ENCODE assay signal across 29 cellular contexts in the genomic region with DNA sequence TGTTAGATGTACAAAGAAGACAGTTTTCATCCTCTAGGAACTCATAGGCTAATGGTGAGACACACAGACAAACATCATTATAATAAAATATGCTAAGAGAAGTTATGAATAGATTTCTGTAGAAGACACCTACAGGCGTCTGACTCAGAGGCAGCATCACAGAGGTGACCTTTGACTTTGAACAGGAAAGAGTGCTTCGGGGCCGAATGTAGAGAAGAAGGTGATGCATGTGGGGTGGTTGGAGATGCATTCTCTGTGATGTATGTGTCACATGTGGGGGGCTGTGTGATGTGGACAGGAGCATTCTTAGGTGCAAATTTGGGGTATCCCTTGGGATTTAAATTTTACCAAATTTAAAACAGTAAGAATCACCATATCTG. TPM values are rescaled to one million over a fixed set of nuclear protein-coding genes. Genes with fewer than 3 reads are reported as not detected.
DNase-seq lines count a peak whose midpoint lies in the region; ATAC-seq, FAIRE-seq and TF ChIP-seq lines count a peak whose summit lies in the region.
"Had no signal": no experiment of that assay in that cellular context is flagged by ENCODE, and none has a peak within 500 bp of the region (broad histone marks: within the 10 kb centered on the region; RNA-seq: fewer than 3 reads in every experiment).

No MANE protein-coding gene starts in this region.

- no peak overlapping the region for H3K4me3 Mint-ChIP-seq in activated CD4-positive, alpha-beta memory T cell treated with anti-CD3 and anti-CD28 coated beads for 36 hours
- no peak overlapping the region for H3K4me3 Mint-ChIP-seq in activated CD4-positive, alpha-beta memory T cell treated with anti-CD3 and anti-CD28 coated beads, Interleukin-2, amount 10 ng/mL, durations not matched to agents 7 days and 5 days
- H3K4me3 Mint-ChIP-seq in WTC11, result peak overlapping the region; percentile 10; the same call in 1 of the 2 replicates

- H3K36me3 Mint-ChIP-seq in activated CD4-positive, alpha-beta memory T cell treated with anti-CD3 and anti-CD28 coated beads for 36 hours, result no peaks in the 10 kb centered on the region
- H3K36me3 Mint-ChIP-seq in activated CD4-positive, alpha-beta memory T cell treated with anti-CD3 and anti-CD28 coated beads, Interleukin-2, amount 10 ng/mL, durations not matched to agents 7 days and 5 days (ENCODE audit: low read depth), result no peaks in the 10 kb centered on the region
- no peaks in the 10 kb centered on the region; the same call in 1 of the 2 replicates for H3K36me3 Mint-ChIP-seq in WTC11

- CTCF ChIA-PET in activated CD4-positive, alpha-beta memory T cell treated with anti-CD3 and anti-CD28 coated beads for 36 hours (lab: Charles Lee), result interaction anchor here (1.3 kb wide), 1 partner anchor 76 kb away, joined by 3 read pairs; no protein-coding TSS in a partner anchor
- CTCF ChIA-PET in activated CD4-positive, alpha-beta memory T cell treated with anti-CD3 and anti-CD28 coated beads, Interleukin-2, amount 10 ng/mL, durations not matched to agents 7 days and 5 days (lab: Charles Lee), result no interaction called here
- CTCF ChIA-PET in WTC11 (lab: Charles Lee), result interaction anchor here (1.1 to 1.9 kb wide), 2 partner anchors 13 to 76 kb away, joined by 3 to 6 read pairs; no protein-coding TSS in a partner anchor

- H3K27me3 Mint-ChIP-seq in activated CD4-positive, alpha-beta memory T cell treated with anti-CD3 and anti-CD28 coated beads for 36 hours, result peaks cover 2% of the 10 kb centered on the region
- no peaks in the 10 kb centered on the region for H3K27me3 Mint-ChIP-seq in activated CD4-positive, alpha-beta memory T cell treated with anti-CD3 and anti-CD28 coated beads, Interleukin-2, amount 10 ng/mL, durations not matched to agents 7 days and 5 days
- H3K27me3 Mint-ChIP-seq in WTC11 (ENCODE audit: low read depth), result no peaks in the 10 kb centered on the region; the same call in 1 of the 2 replicates

- intact Hi-C loops in activated CD4-positive, alpha-beta memory T cell treated with anti-CD3 and anti-CD28 coated beads for 36 hours (cut with micrococcal nuclease), result no loop called here
- intact Hi-C loops in body of pancreas (cut with DNase I), result no loop called here

- H3K27ac ChIP-seq in body of pancreas, result no peak overlapping the region
- H3K27ac ChIP-seq: esophagus muscularis mucosa, hepatocyte, KMS-11, upper lobe of left lung had no signal

- no peaks in the 10 kb centered on the region for H3K36me3 ChIP-seq in body of pancreas (replicated peaks in 1 of 2; ENCODE audit: insufficient read depth in 1 of 2, low read depth in 2 of 2)
- H3K36me3 ChIP-seq: BE2C, esophagus muscularis mucosa, upper lobe of left lung had no signal

- POLR2A ChIA-PET in activated CD4-positive, alpha-beta memory T cell treated with anti-CD3 and anti-CD28 coated beads for 36 hours (lab: Charles Lee), result interaction anchor here (0.7 kb wide), 1 partner anchor 8 kb away, joined by 3 read pairs; no protein-coding TSS in a partner anchor
- POLR2A ChIA-PET in activated CD4-positive, alpha-beta memory T cell treated with anti-CD3 and anti-CD28 coated beads, Interleukin-2, amount 10 ng/mL, durations not matched to agents 7 days and 5 days (lab: Charles Lee), result interaction anchor here (1.4 kb wide), 1 partner anchor 11 kb away, joined by 4 read pairs; no protein-coding TSS in a partner anchor
- POLR2A ChIA-PET in WTC11 (lab: Charles Lee), result no interaction called here

- no peak overlapping the region for H3K4me3 ChIP-seq in body of pancreas
- H3K4me3 ChIP-seq: esophagus muscularis mucosa, hepatocyte, upper lobe of left lung had no signal

- peaks cover 5% of the 10 kb centered on the region for H3K4me1 Mint-ChIP-seq in activated CD4-positive, alpha-beta memory T cell treated with anti-CD3 and anti-CD28 coated beads for 36 hours (ENCODE audit: low read depth)
- no peaks in the 10 kb centered on the region for H3K4me1 Mint-ChIP-seq in activated CD4-positive, alpha-beta memory T cell treated with anti-CD3 and anti-CD28 coated beads, Interleukin-2, amount 10 ng/mL, durations not matched to agents 7 days and 5 days
- peaks cover 60% of the 10 kb centered on the region for H3K4me1 Mint-ChIP-seq in WTC11

- ATAC-seq in WTC11 (no peak), body of pancreas (no peak)
- ATAC-seq: left lobe of liver had no signal

- WGBS in body of pancreas, 2 donors, result 74 to 77% methylated on average over 3 of the region's 3 CpGs

- TF ChIP-seq CTCF in WTC11 (IDR thresholded peaks at IDR 0.05), result no peak
- no peak for TF ChIP-seq CTCF in body of pancreas (IDR thresholded peaks at IDR 0.05)

- H3K27me3 ChIP-seq in body of pancreas, result no peaks in the 10 kb centered on the region
- H3K27me3 ChIP-seq: BE2C, hepatocyte, upper lobe of left lung had no signal

- H3K4me1 ChIP-seq in body of pancreas, result no peaks in the 10 kb centered on the region

- H3K27ac Mint-ChIP-seq in activated CD4-positive, alpha-beta memory T cell treated with anti-CD3 and anti-CD28 coated beads for 36 hours, result no peak overlapping the region
- H3K27ac Mint-ChIP-seq in activated CD4-positive, alpha-beta memory T cell treated with anti-CD3 and anti-CD28 coated beads, Interleukin-2, amount 10 ng/mL, durations not matched to agents 7 days and 5 days, result no peak overlapping the region
- no peak overlapping the region for H3K27ac Mint-ChIP-seq in WTC11

- H3K9me3 Mint-ChIP-seq in activated CD4-positive, alpha-beta memory T cell treated with anti-CD3 and anti-CD28 coated beads for 36 hours, result no peaks in the 10 kb centered on the region
- no peaks in the 10 kb centered on the region for H3K9me3 Mint-ChIP-seq in activated CD4-positive, alpha-beta memory T cell treated with anti-CD3 and anti-CD28 coated beads, Interleukin-2, amount 10 ng/mL, durations not matched to agents 7 days and 5 days
- H3K9me3 Mint-ChIP-seq in WTC11, result no peaks in the 10 kb centered on the region

- FAIRE-seq in GM12892 (lab: Jason Lieb, UNC), result no peak
- FAIRE-seq: frontal cortex, H1 had no signal

- no peaks in the 10 kb centered on the region for H3K9me3 ChIP-seq in body of pancreas
- H3K9me3 ChIP-seq: BE2C, esophagus muscularis mucosa, upper lobe of left lung had no signal

- no peak for TF ChIP-seq POLR2A in body of pancreas (IDR thresholded peaks at IDR 0.05)
- no peak for TF ChIP-seq POLR2A in GM12892 (IDR thresholded peaks at IDR 0.05; ENCODE audit: low read depth, low read length)

- DNase-seq in activated CD4-positive, alpha-beta memory T cell treated with anti-CD3 and anti-CD28 coated beads for 36 hours, result peak; percentile 49
- no peak for DNase-seq in activated CD4-positive, alpha-beta memory T cell treated with anti-CD3 and anti-CD28 coated beads, Interleukin-2, amount 10 ng/mL, durations not matched to agents 7 days and 5 days
- DNase-seq in EL (peak; percentile 29), WTC11 (ENCODE audit: low spot score) (no peak), NCI-H2171 treated with DMSO at 0.1 percent for 48 hours (lab: John Stamatoyannopoulos, UW) (no peak), body of pancreas (no peak), GM12892 (ENCODE audit: insufficient read length) (no peak)
- DNase-seq in stimulated activated CD4-positive, alpha-beta T cell treated with anti-CD3 and anti-CD28 coated beads, Interleukin-4, amount 100 ng/mL, for 1 hour, result peak; percentile 9
- DNase-seq: activated naive CD4-positive, alpha-beta T cell treated with Interleukin-2 at 50 U/mL for 16 hours; anterior cingulate cortex; BE2C; cortex of kidney; DMS53; mesendoderm; MV-4-11; NCI-H510A; nucleus accumbens; SIG-M5; upper lobe of left lung had no signal

TF ChIP-seq in WTC11, 78 proteins besides CTCF, POLR2A, EP300 and RAD21 (continues in another document):
- TF ChIP-seq NR1H2 (CRISPR knock-in tag; IDR thresholded peaks at IDR 0.05), result no peak
- TF ChIP-seq, protein P1, sequence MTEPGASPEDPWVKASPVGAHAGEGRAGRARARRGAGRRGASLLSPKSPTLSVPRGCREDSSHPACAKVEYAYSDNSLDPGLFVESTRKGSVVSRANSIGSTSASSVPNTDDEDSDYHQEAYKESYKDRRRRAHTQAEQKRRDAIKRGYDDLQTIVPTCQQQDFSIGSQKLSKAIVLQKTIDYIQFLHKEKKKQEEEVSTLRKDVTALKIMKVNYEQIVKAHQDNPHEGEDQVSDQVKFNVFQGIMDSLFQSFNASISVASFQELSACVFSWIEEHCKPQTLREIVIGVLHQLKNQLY (CRISPR knock-in tag; IDR thresholded peaks at IDR 0.05), result no peak

RNA-seq across cellular contexts. Expression of gene GUCA1A, which starts 6.8 kb away (rescaled TPM):
- not detected for total RNA-seq in activated CD4-positive, alpha-beta memory T cell treated with anti-CD3 and anti-CD28 coated beads for 36 hours
- total RNA-seq in activated CD4-positive, alpha-beta memory T cell treated with anti-CD3 and anti-CD28 coated beads, Interleukin-2, amount 10 ng/mL, durations not matched to agents 7 days and 5 days, result not detected
- total RNA-seq in WTC11 (2021) (10.9 to 12.9 TPM (median 12.5 TPM) in 3 replicates), body of pancreas (not detected)
- polyA plus RNA-seq in GM12892 (2012; ENCODE audit: missing spikeins), result not detected
- total RNA-seq: A673, cardiac septum, esophagus muscularis mucosa, HT1080, left lobe of liver, pulmonary artery endothelial cell, upper lobe of left lung had no signal

RNA-seq across cellular contexts. Expression of gene GUCA1B, which starts 14.8 kb away (rescaled TPM):
- total RNA-seq in activated CD4-positive, alpha-beta memory T cell treated with anti-CD3 and anti-CD28 coated beads for 36 hours, result 1 to 10 TPM; 1.9 to 2.3 TPM
- total RNA-seq in activated CD4-positive, alpha-beta memory T cell treated with anti-CD3 and anti-CD28 coated beads, Interleukin-2, amount 10 ng/mL, durations not matched to agents 7 days and 5 days, result 1 to 10 TPM in 1 of 2 experiments, under 1 TPM in 1; 0.65 to 1.2 TPM
- total RNA-seq in WTC11 (2021) (2.0 to 3.7 TPM (median 2.7 TPM) in 3 replicates), body of pancreas (not detected)
- 0.98 TPM for polyA plus RNA-seq in GM12892 (2012; ENCODE audit: missing spikeins)
- total RNA-seq: HT1080 had no signal
- polyA plus RNA-seq: hepatocyte had no signal

RNA-seq across cellular contexts. Expression of gene C6orf132, which starts 37.5 kb away (rescaled TPM):
- under 1 TPM; 0.22 to 0.29 TPM for total RNA-seq in activated CD4-positive, alpha-beta memory T cell treated with anti-CD3 and anti-CD28 coated beads for 36 hours
- total RNA-seq in activated CD4-positive, alpha-beta memory T cell treated with anti-CD3 and anti-CD28 coated beads, Interleukin-2, amount 10 ng/mL, durations not matched to agents 7 days and 5 days, result under 1 TPM; 0.05 to 0.10 TPM
- 38.1 to 52.6 TPM (median 38.2 TPM) in 3 replicates for total RNA-seq in WTC11 (2021)
- total RNA-seq in body of pancreas, result 10 to 100 TPM; 22.1 to 26.0 TPM
- not detected for polyA plus RNA-seq in GM12892 (2012; ENCODE audit: missing spikeins)
- total RNA-seq: HT1080, pulmonary artery endothelial cell had no signal

RNA-seq across cellular contexts. Expression of gene MRPS10, which starts 37.7 kb away (rescaled TPM):
- total RNA-seq in activated CD4-positive, alpha-beta memory T cell treated with anti-CD3 and anti-CD28 coated beads for 36 hours, result 10 to 100 TPM; 38.6 to 40.3 TPM
- total RNA-seq in activated CD4-positive, alpha-beta memory T cell treated with anti-CD3 and anti-CD28 coated beads, Interleukin-2, amount 10 ng/mL, durations not matched to agents 7 days and 5 days, result 10 to 100 TPM; 28.4 to 32.8 TPM
- total RNA-seq in WTC11 (2021) (30.7 to 32.9 TPM (median 31.3 TPM) in 3 replicates), body of pancreas (10 to 100 TPM in 1 of 2 donors, 1 to 10 TPM in 1; 8.9 to 14.0 TPM)
- polyA plus RNA-seq in GM12892 (2012; ENCODE audit: missing spikeins), result 35.6 TPM

Comparison
In these comparisons a context has a peak if more than half of its experiments do, and no peak if none do; other contexts are left out.
1. DNase-seq: peak in activated CD4-positive, alpha-beta memory T cell treated with anti-CD3 and anti-CD28 coated beads for 36 hours (single experiment), EL (single experiment) and stimulated activated CD4-positive, alpha-beta T cell treated with anti-CD3 and anti-CD28 coated beads, Interleukin-4, amount 100 ng/mL, for 1 hour (single experiment); none in activated CD4-positive, alpha-beta memory T cell treated with anti-CD3 and anti-CD28 coated beads, Interleukin-2, amount 10 ng/mL, durations not matched to agents 7 days and 5 days (single experiment), WTC11 (single experiment), NCI-H2171 treated with DMSO at 0.1 percent for 48 hours (single experiment), body of pancreas (0 of 4) and GM12892 (single experiment).
2. RNA of gene GUCA1A, which starts 6.8 kb away (total RNA-seq): 10.9 to 12.9 TPM in WTC11; not detected in activated CD4-positive, alpha-beta memory T cell treated with anti-CD3 and anti-CD28 coated beads for 36 hours, not detected in activated CD4-positive, alpha-beta memory T cell treated with anti-CD3 and anti-CD28 coated beads, Interleukin-2, amount 10 ng/mL, durations not matched to agents 7 days and 5 days and not detected in body of pancreas; every median in the first group is over 10 times any median in the second.
3. RNA of gene C6orf132, which starts 37.5 kb away (total RNA-seq): 38.1 to 52.6 TPM in WTC11 and 22.1 to 26.0 TPM in body of pancreas; 0.22 to 0.29 TPM in activated CD4-positive, alpha-beta memory T cell treated with anti-CD3 and anti-CD28 coated beads for 36 hours and 0.05 to 0.10 TPM in activated CD4-positive, alpha-beta memory T cell treated with anti-CD3 and anti-CD28 coated beads, Interleukin-2, amount 10 ng/mL, durations not matched to agents 7 days and 5 days; every median in the first group is over 10 times any median in the second.